In genomic region chr9:13427587-13427986, GRCh38 we compare ENCODE assay signal across 9 cellular contexts.
DNase-seq lines count a peak whose midpoint lies in the region; ATAC-seq, FAIRE-seq and TF ChIP-seq lines count a peak whose summit lies in the region.
"Had no signal": no experiment of that assay in that cellular context is flagged by ENCODE, and none has a peak within 500 bp of the region (broad histone marks: within the 10 kb centered on the region; RNA-seq: fewer than 3 reads in every experiment).

No MANE protein-coding gene starts in this region.

- H3K4me3 ChIP-seq in astrocyte (ENCODE audit: insufficient read depth, low read depth, low read length) = no peak overlapping the region
- H3K4me3 ChIP-seq in iPS DF 6.9 (ENCODE audit: low read length) = no peak overlapping the region
- H3K4me3 ChIP-seq in thyroid gland (replicated peaks in 1 of 3) = no peak overlapping the region

- H3K4me3 Mint-ChIP-seq in natural killer cell (no peak overlapping the region), astrocyte (ENCODE audit: unreplicated experiment) (no peak overlapping the region)
- no peak overlapping the region for H3K4me3 Mint-ChIP-seq in natural killer cell treated with Interleukin-12 subunit alpha and Interleukin-12 subunit beta and Interleukin-15 and Interleukin-18, amount 100 ng/mL, for 72 hours
- H3K4me3 Mint-ChIP-seq: activated naive CD8-positive, alpha-beta T cell had no signal

- H3K27me3 Mint-ChIP-seq in natural killer cell (ENCODE audit: low read depth in 2 of 2) (no peaks in the 10 kb centered on the region), astrocyte (ENCODE audit: low read depth, unreplicated experiment) (peaks cover 5% of the 10 kb centered on the region)
- H3K27me3 Mint-ChIP-seq in natural killer cell treated with Interleukin-12 subunit alpha and Interleukin-12 subunit beta and Interleukin-15 and Interleukin-18, amount 100 ng/mL, for 72 hours = no peaks in the 10 kb centered on the region
- H3K27me3 Mint-ChIP-seq: activated naive CD8-positive, alpha-beta T cell had no signal

- H3K9ac ChIP-seq in astrocyte (ENCODE audit: low read length) = no peak overlapping the region

- no peak overlapping the region for H3K27ac ChIP-seq in astrocyte (ENCODE audit: low read depth, low read length)
- H3K27ac ChIP-seq in iPS DF 6.9 (ENCODE audit: low read length) = no peak overlapping the region
- H3K27ac ChIP-seq in thyroid gland = peak overlapping the region in 1 of 3 donors; percentile 23

- H3K9me3 ChIP-seq in astrocyte (ENCODE audit: insufficient read depth, low read depth, low read length) = no peaks in the 10 kb centered on the region
- no peaks in the 10 kb centered on the region; the same call in 1 of the 2 replicates for H3K9me3 ChIP-seq in iPS DF 6.9 (ENCODE audit: control insufficient read depth, insufficient read depth, low read length)
- no peaks in the 10 kb centered on the region for H3K9me3 ChIP-seq in thyroid gland

- no peaks in the 10 kb centered on the region for H3K4me1 ChIP-seq in astrocyte (ENCODE audit: insufficient read depth, low read length)
- peaks cover 4% of the 10 kb centered on the region for H3K4me1 ChIP-seq in iPS DF 6.9 (ENCODE audit: control insufficient read depth, insufficient read depth, low read length)
- H3K4me1 ChIP-seq in thyroid gland = no peaks in the 10 kb centered on the region

- no CpG with 5 or more reads among the region's 3 CpGs for WGBS in iPS DF 6.9 (ENCODE audit: insufficient coverage, insufficient read length)
- 0 to 1% methylated on average over 3 of the region's 3 CpGs for WGBS in thyroid gland, 2 donors

- H3K4me2 ChIP-seq in astrocyte (ENCODE audit: low read length) = peak overlapping the region; percentile 26

- TF ChIP-seq POLR2A in thyroid gland (IDR thresholded peaks at IDR 0.05) = no peak

- H3K27me3 ChIP-seq in astrocyte (ENCODE audit: insufficient read depth, low read length) (peaks cover 12% of the 10 kb centered on the region), iPS DF 6.9 (ENCODE audit: control insufficient read depth, insufficient read depth, low read length) (no peaks in the 10 kb centered on the region), thyroid gland (no peaks in the 10 kb centered on the region)

- TF ChIP-seq CTCF in natural killer cell (IDR thresholded peaks at IDR 0.05) = peak; percentile 47
- TF ChIP-seq CTCF in astrocyte (IDR thresholded peaks at IDR 0.05; ENCODE audit: insufficient read depth, low read depth, low read length) = peak; percentile 74
- TF ChIP-seq CTCF in thyroid gland (IDR thresholded peaks at IDR 0.05) = peak; percentile 52 to 85 (median 67)
- TF ChIP-seq CTCF in omental fat pad (IDR thresholded peaks at IDR 0.05) = no peak

- intact Hi-C loops in natural killer cell (cut with micrococcal nuclease) (loop anchor here (5.0 kb wide), 1 partner anchor 1340 kb away; no protein-coding TSS in a partner anchor), thyroid gland (cut with DNase I) (loop anchor here (5.0 to 10.0 kb wide), 2 partner anchors 925 to 1007 kb away; no protein-coding TSS in a partner anchor)

- no peaks in the 10 kb centered on the region for H3K4me1 Mint-ChIP-seq in natural killer cell
- H3K4me1 Mint-ChIP-seq in natural killer cell treated with Interleukin-12 subunit alpha and Interleukin-12 subunit beta and Interleukin-15 and Interleukin-18, amount 100 ng/mL, for 72 hours (ENCODE audit: low read depth in 2 of 2) = no peaks in the 10 kb centered on the region
- no peaks in the 10 kb centered on the region for H3K4me1 Mint-ChIP-seq in astrocyte (ENCODE audit: low read depth, unreplicated experiment)

- H3K79me2 ChIP-seq in astrocyte (ENCODE audit: insufficient read depth, low read length) = no peaks in the 10 kb centered on the region

- H3K36me3 ChIP-seq in astrocyte (ENCODE audit: insufficient read depth, low read length) = no peaks in the 10 kb centered on the region
- H3K36me3 ChIP-seq in iPS DF 6.9 (ENCODE audit: control insufficient read depth, insufficient read depth, low read length) = no peaks in the 10 kb centered on the region
- H3K36me3 ChIP-seq in thyroid gland = no peaks in the 10 kb centered on the region

- H3K27ac Mint-ChIP-seq in natural killer cell (no peak overlapping the region), astrocyte (ENCODE audit: unreplicated experiment) (no peak overlapping the region)
- no peak overlapping the region for H3K27ac Mint-ChIP-seq in natural killer cell treated with Interleukin-12 subunit alpha and Interleukin-12 subunit beta and Interleukin-15 and Interleukin-18, amount 100 ng/mL, for 72 hours
- H3K27ac Mint-ChIP-seq: activated naive CD8-positive, alpha-beta T cell had no signal

- no peak for ATAC-seq in natural killer cell
- ATAC-seq in natural killer cell treated with Interleukin-12 subunit alpha and Interleukin-12 subunit beta and Interleukin-15 and Interleukin-18, amount 100 ng/mL, for 72 hours = no peak
- no peak for ATAC-seq in omental fat pad (ENCODE audit: low FRiP score)
- no peak for ATAC-seq in HG03280 (IDR thresholded peaks at IDR 0.05; ENCODE audit: unreplicated experiment)

- DNase-seq in natural killer cell = no peak
- no peak for DNase-seq in natural killer cell treated with Interleukin-12 subunit alpha and Interleukin-12 subunit beta and Interleukin-15 and Interleukin-18, amount 100 ng/mL, for 72 hours (ENCODE audit: low spot score)
- DNase-seq in NCI-H2107 treated with DMSO at 0.1 percent for 48 hours (lab: John Stamatoyannopoulos, UW; ENCODE audit: unreplicated experiment) = peak; percentile 52
- DNase-seq in astrocyte (ENCODE audit: low read depth) = peak; percentile 43
- peak; percentile 35 for DNase-seq in iPS DF 6.9 (ENCODE audit: low read depth, low spot score)
- no peak for DNase-seq in thyroid gland
- no peak for DNase-seq in omental fat pad (ENCODE audit: low spot score)

- H3K9me3 Mint-ChIP-seq in natural killer cell = peaks cover 0 to 3% of the 10 kb centered on the region in 2 donors
- H3K9me3 Mint-ChIP-seq in natural killer cell treated with Interleukin-12 subunit alpha and Interleukin-12 subunit beta and Interleukin-15 and Interleukin-18, amount 100 ng/mL, for 72 hours = no peaks in the 10 kb centered on the region
- H3K9me3 Mint-ChIP-seq in astrocyte (ENCODE audit: unreplicated experiment) = no peaks in the 10 kb centered on the region

- FAIRE-seq in astrocyte (lab: Jason Lieb, UNC) = no peak

- H2AFZ ChIP-seq in astrocyte (ENCODE audit: low read depth, low read length) = no peak overlapping the region

- H3K36me3 Mint-ChIP-seq in natural killer cell (no peaks in the 10 kb centered on the region), astrocyte (ENCODE audit: low read depth, unreplicated experiment) (no peaks in the 10 kb centered on the region)
- no peaks in the 10 kb centered on the region for H3K36me3 Mint-ChIP-seq in natural killer cell treated with Interleukin-12 subunit alpha and Interleukin-12 subunit beta and Interleukin-15 and Interleukin-18, amount 100 ng/mL, for 72 hours
- H3K36me3 Mint-ChIP-seq: activated naive CD8-positive, alpha-beta T cell had no signal

- H4K20me1 ChIP-seq in astrocyte (ENCODE audit: insufficient read depth, low read length) = no peaks in the 10 kb centered on the region

Comparison
In these comparisons a context has a peak if more than half of its experiments do, and no peak if none do; other contexts are left out.
1. DNase-seq: peak in NCI-H2107 treated with DMSO at 0.1 percent for 48 hours (single experiment), astrocyte (single experiment) and iPS DF 6.9 (single experiment); none in natural killer cell (single experiment), natural killer cell treated with Interleukin-12 subunit alpha and Interleukin-12 subunit beta and Interleukin-15 and Interleukin-18, amount 100 ng/mL, for 72 hours (single experiment), thyroid gland (0 of 2) and omental fat pad (single experiment).
2. CTCF ChIP-seq: peak in natural killer cell (single experiment), astrocyte (single experiment) and thyroid gland (6 of 6); none in omental fat pad (0 of 3).